Comparison of ENCODE assay signal across 10 cellular contexts in genomic region chr1:226654046-226654445, GRCh38.
A peak's percentile ranks its signal among the peaks of the same experiment; 100 is the strongest.
DNase-seq lines count a peak whose midpoint lies in the region; ATAC-seq and TF ChIP-seq lines count a peak whose summit lies in the region.
"Had no signal": no experiment of that assay in that cellular context is flagged by ENCODE, and none has a peak within 500 bp of the region (broad histone marks: within the 10 kb centered on the region; RNA-seq: fewer than 3 reads in every experiment).

No MANE protein-coding gene starts in this region.

- peaks cover 57% of the 10 kb centered on the region for H3K79me2 ChIP-seq in DOHH2 (ENCODE audit: control insufficient read depth, low read length)

- peak overlapping the region; percentile 74 for H3K4me3 Mint-ChIP-seq in natural killer cell treated with Interleukin-12 subunit alpha and Interleukin-12 subunit beta and Interleukin-15 and Interleukin-18, amount 100 ng/mL, for 72 hours

- no peak for ATAC-seq in natural killer cell treated with Interleukin-12 subunit alpha and Interleukin-12 subunit beta and Interleukin-15 and Interleukin-18, amount 100 ng/mL, for 72 hours
- ATAC-seq in HG03457 (IDR thresholded peaks at IDR 0.05; ENCODE audit: unreplicated experiment) (no peak), HG03175 (IDR thresholded peaks at IDR 0.05; ENCODE audit: unreplicated experiment) (no peak)

- H3K27me3 ChIP-seq in DOHH2 (ENCODE audit: control insufficient read depth, low read length) = no peaks in the 10 kb centered on the region
- H3K27me3 ChIP-seq: right lobe of liver had no signal

- peaks cover 48% of the 10 kb centered on the region for H3K36me3 ChIP-seq in DOHH2 (ENCODE audit: control insufficient read depth, low read length)
- H3K36me3 ChIP-seq: right lobe of liver had no signal

- no peaks in the 10 kb centered on the region for H3K9me3 ChIP-seq in DOHH2 (ENCODE audit: control insufficient read depth, insufficient read depth, low read length)
- H3K9me3 ChIP-seq: right lobe of liver had no signal

- H4K20me1 ChIP-seq in DOHH2 (ENCODE audit: control insufficient read depth, insufficient read depth, low read depth, low read length) = no peaks in the 10 kb centered on the region

- peak overlapping the region in 1 of 2 donors; percentile 84 for H3K27ac Mint-ChIP-seq in natural killer cell treated with Interleukin-12 subunit alpha and Interleukin-12 subunit beta and Interleukin-15 and Interleukin-18, amount 100 ng/mL, for 72 hours

- H3K4me1 ChIP-seq in DOHH2 (ENCODE audit: control insufficient read depth, low read length) = no peaks in the 10 kb centered on the region; the same call in 1 of the 2 replicates

- H3F3A ChIP-seq in DOHH2 (ENCODE audit: control insufficient read depth, insufficient read depth) = peaks cover 45% of the 10 kb centered on the region

- H3K4me1 Mint-ChIP-seq in natural killer cell treated with Interleukin-12 subunit alpha and Interleukin-12 subunit beta and Interleukin-15 and Interleukin-18, amount 100 ng/mL, for 72 hours (ENCODE audit: low read depth in 2 of 2) = peaks cover 64 to 66% of the 10 kb centered on the region in 2 donors

- H3K27me3 Mint-ChIP-seq in natural killer cell treated with Interleukin-12 subunit alpha and Interleukin-12 subunit beta and Interleukin-15 and Interleukin-18, amount 100 ng/mL, for 72 hours = no peaks in the 10 kb centered on the region

- H3K9me3 Mint-ChIP-seq in natural killer cell treated with Interleukin-12 subunit alpha and Interleukin-12 subunit beta and Interleukin-15 and Interleukin-18, amount 100 ng/mL, for 72 hours = no peaks in the 10 kb centered on the region

- no peak for TF ChIP-seq CTCF in DOHH2 (IDR thresholded peaks at IDR 0.05; ENCODE audit: low read depth, low read length, poor library complexity, severe bottlenecking)

- peak overlapping the region; percentile 76 for H3K4me3 ChIP-seq in DOHH2 (ENCODE audit: low read length)
- H3K4me3 ChIP-seq in Jurkat, Clone E6-1 (ENCODE audit: low read length) = peak overlapping the region; percentile 45
- H3K4me3 ChIP-seq: right lobe of liver, SK-N-MC had no signal

- peak; percentile 70 for DNase-seq in Jurkat, Clone E6-1 (ENCODE audit: low read depth, low spot score)
- DNase-seq in natural killer cell treated with Interleukin-12 subunit alpha and Interleukin-12 subunit beta and Interleukin-15 and Interleukin-18, amount 100 ng/mL, for 72 hours (ENCODE audit: low spot score) = no peak
- DNase-seq in stimulated activated CD8-positive, alpha-beta memory T cell treated with anti-CD3 and anti-CD28 coated beads, Interleukin-4, amount 100 ng/mL, for 48 hours = no peak
- no peak for DNase-seq in amniotic stem cell (lab: John Stamatoyannopoulos, UW)

- H3K9me2 ChIP-seq in DOHH2 (replicated peaks; ENCODE audit: control insufficient read depth, low read length) = no peaks in the 10 kb centered on the region

- no peak overlapping the region for H3K27ac ChIP-seq in DOHH2 (ENCODE audit: low read depth, low read length)
- H3K27ac ChIP-seq in cingulate gyrus (ENCODE audit: low read depth, low read length) = peak overlapping the region; percentile 87
- H3K27ac ChIP-seq: right lobe of liver had no signal

- no peaks in the 10 kb centered on the region for H3K36me3 Mint-ChIP-seq in natural killer cell treated with Interleukin-12 subunit alpha and Interleukin-12 subunit beta and Interleukin-15 and Interleukin-18, amount 100 ng/mL, for 72 hours

- H3K4me2 ChIP-seq in DOHH2 (ENCODE audit: low read length) = no peak overlapping the region
